In genomic region chr15:45201557-45202246, GRCh38 we compare ENCODE assay signal across 9 cellular contexts. TPM values are rescaled to one million over a fixed set of nuclear protein-coding genes. Genes with fewer than 3 reads are reported as not detected.
A peak's percentile ranks its signal among the peaks of the same experiment; 100 is the strongest.
DNase-seq lines count a peak whose midpoint lies in the region; ATAC-seq, FAIRE-seq and TF ChIP-seq lines count a peak whose summit lies in the region.
"Had no signal": no experiment of that assay in that cellular context is flagged by ENCODE, and none has a peak within 500 bp of the region (broad histone marks: within the 10 kb centered on the region; RNA-seq: fewer than 3 reads in every experiment).

No MANE protein-coding gene starts in this region.

- H3K27ac Mint-ChIP-seq in astrocyte (ENCODE audit: unreplicated experiment): peak overlapping the region; percentile 19
- no peak overlapping the region for H3K27ac Mint-ChIP-seq in activated CD4-positive, alpha-beta T cell treated with anti-CD3 and anti-CD28 coated beads, Interleukin-2, amount 10 ng/mL, durations not matched to agents 7 days and 5 days

- no peaks in the 10 kb centered on the region for H3K79me2 ChIP-seq in astrocyte (ENCODE audit: insufficient read depth, low read length)

- peak overlapping the region; percentile 83; the same call in 2 of the 3 replicates for H3K4me2 ChIP-seq in A549
- peak overlapping the region; percentile 98 for H3K4me2 ChIP-seq in astrocyte (ENCODE audit: low read length)

- H4K20me1 ChIP-seq in astrocyte (ENCODE audit: insufficient read depth, low read length): no peaks in the 10 kb centered on the region

- no peak overlapping the region for H3K27ac ChIP-seq in A549
- H3K27ac ChIP-seq in HUES48 (ENCODE audit: low read depth, low read length): peak overlapping the region; percentile 18
- H3K27ac ChIP-seq in astrocyte (ENCODE audit: low read depth, low read length): no peak overlapping the region
- H3K27ac ChIP-seq in neutrophil: peak overlapping the region; percentile 86
- peak overlapping the region in 1 of 2 donors; percentile 93 for H3K27ac ChIP-seq in left lung

- no peaks in the 10 kb centered on the region for H3K36me3 Mint-ChIP-seq in astrocyte (ENCODE audit: low read depth, unreplicated experiment)
- no peaks in the 10 kb centered on the region for H3K36me3 Mint-ChIP-seq in activated CD4-positive, alpha-beta T cell treated with anti-CD3 and anti-CD28 coated beads, Interleukin-2, amount 10 ng/mL, durations not matched to agents 7 days and 5 days (ENCODE audit: low read depth)

- no peaks in the 10 kb centered on the region for H3K9me3 Mint-ChIP-seq in astrocyte (ENCODE audit: unreplicated experiment)
- no peaks in the 10 kb centered on the region for H3K9me3 Mint-ChIP-seq in activated CD4-positive, alpha-beta T cell treated with anti-CD3 and anti-CD28 coated beads, Interleukin-2, amount 10 ng/mL, durations not matched to agents 7 days and 5 days

- H3K36me3 ChIP-seq in HUES48 (ENCODE audit: control insufficient read depth, insufficient read depth, low read length) (no peaks in the 10 kb centered on the region), astrocyte (ENCODE audit: insufficient read depth, low read length) (no peaks in the 10 kb centered on the region), neutrophil (no peaks in the 10 kb centered on the region), left lung (no peaks in the 10 kb centered on the region)

- peaks cover 2% of the 10 kb centered on the region for H3K27me3 Mint-ChIP-seq in astrocyte (ENCODE audit: low read depth, unreplicated experiment)
- peaks cover 9% of the 10 kb centered on the region for H3K27me3 Mint-ChIP-seq in activated CD4-positive, alpha-beta T cell treated with anti-CD3 and anti-CD28 coated beads, Interleukin-2, amount 10 ng/mL, durations not matched to agents 7 days and 5 days

- no peak for DNase-seq in A549 (ENCODE audit: low read depth in 1 of 2, low spot score in 1 of 2)
- no peak for DNase-seq in astrocyte (ENCODE audit: low read depth)
- no peak for DNase-seq in left lung
- DNase-seq in foreskin fibroblast: no peak
- DNase-seq in activated CD4-positive, alpha-beta T cell treated with anti-CD3 and anti-CD28 coated beads, Interleukin-2, amount 10 ng/mL, durations not matched to agents 7 days and 5 days: no peak
- no peak for DNase-seq in hepatic stellate cell (ENCODE audit: low spot score)

- no peak overlapping the region for H3K9ac ChIP-seq in HUES48 (ENCODE audit: low read depth, low read length)
- no peak overlapping the region for H3K9ac ChIP-seq in astrocyte (ENCODE audit: low read length)

- no peaks in the 10 kb centered on the region; the same call in 1 of the 2 replicates for H3K27me3 ChIP-seq in HUES48 (ENCODE audit: control insufficient read depth, insufficient read depth, low read length)
- H3K27me3 ChIP-seq in astrocyte (ENCODE audit: insufficient read depth, low read length): peaks cover 6% of the 10 kb centered on the region
- no peaks in the 10 kb centered on the region for H3K27me3 ChIP-seq in neutrophil
- no peaks in the 10 kb centered on the region for H3K27me3 ChIP-seq in left lung

- H3K9me3 ChIP-seq in A549 (no peaks in the 10 kb centered on the region), HUES48 (ENCODE audit: control insufficient read depth, insufficient read depth, low read length) (no peaks in the 10 kb centered on the region), astrocyte (ENCODE audit: insufficient read depth, low read depth, low read length) (no peaks in the 10 kb centered on the region), neutrophil (no peaks in the 10 kb centered on the region), left lung (no peaks in the 10 kb centered on the region)

- H3K4me1 ChIP-seq in A549 (peaks cover 5% of the 10 kb centered on the region; the same call in 2 of the 3 replicates), HUES48 (ENCODE audit: control insufficient read depth, insufficient read depth, low read length) (0 out of 2 replicates have a peak, but pooled peaks cover 6% of the 10 kb centered on the region), astrocyte (ENCODE audit: insufficient read depth, low read length) (peaks cover 8% of the 10 kb centered on the region), neutrophil (ENCODE audit: control insufficient read depth in 1 of 2, insufficient read depth in 1 of 2, low read depth in 1 of 2, low read length in 1 of 2) (peaks cover 28 to 35% of the 10 kb centered on the region in 2 experiments), left lung (peaks cover 0 to 27% of the 10 kb centered on the region in 2 donors)

- no peak for TF ChIP-seq POLR2A in A549 (IDR thresholded peaks at IDR 0.05; ENCODE audit: low read length)

- H3K4me3 ChIP-seq in A549 (no peak overlapping the region), HUES48 (ENCODE audit: low read depth, low read length) (peak overlapping the region; percentile 92; the same call in 1 of the 2 replicates), astrocyte (ENCODE audit: insufficient read depth, low read depth, low read length) (no peak overlapping the region), neutrophil (ENCODE audit: low read depth in 1 of 2, low read length in 1 of 2) (peak overlapping the region in 1 of 2 experiments; percentile 71), left lung (peak overlapping the region in 1 of 2 donors; percentile 74), foreskin fibroblast (ENCODE audit: low read depth in 1 of 2, low read length in 2 of 2) (no peak overlapping the region)

- H2AFZ ChIP-seq in astrocyte (ENCODE audit: low read depth, low read length): no peak overlapping the region

- CTCF ChIA-PET in A549 (lab: Yijun Ruan, JAX): interaction anchor here (1.2 to 11.1 kb wide), 4 partner anchors 9 to 256 kb away, joined by 4 to 104 read pairs (median 7); no protein-coding TSS in a partner anchor
- CTCF ChIA-PET in activated CD4-positive, alpha-beta T cell treated with anti-CD3 and anti-CD28 coated beads, Interleukin-2, amount 10 ng/mL, durations not matched to agents 7 days and 5 days (lab: Charles Lee): interaction anchor here (0.7 to 2.8 kb wide), 8 partner anchors 8 to 228 kb away, joined by 3 to 13 read pairs (median 4); a partner anchor contains a TSS

- WGBS in A549 (ENCODE audit: missing lambda C conversion rate): 87% methylated on average over 7 of the region's 8 CpGs

- H3K4me1 Mint-ChIP-seq in astrocyte (ENCODE audit: low read depth, unreplicated experiment): peaks cover 5% of the 10 kb centered on the region
- peaks cover 28% of the 10 kb centered on the region for H3K4me1 Mint-ChIP-seq in activated CD4-positive, alpha-beta T cell treated with anti-CD3 and anti-CD28 coated beads, Interleukin-2, amount 10 ng/mL, durations not matched to agents 7 days and 5 days

- POLR2A ChIA-PET in A549 (lab: Yijun Ruan, JAX): interaction anchor here (0.9 to 1.8 kb wide), 4 partner anchors 8 to 200 kb away, joined by 3 to 8 read pairs (median 3); a partner anchor contains a TSS
- POLR2A ChIA-PET in activated CD4-positive, alpha-beta T cell treated with anti-CD3 and anti-CD28 coated beads, Interleukin-2, amount 10 ng/mL, durations not matched to agents 7 days and 5 days (lab: Charles Lee): interaction anchor here (1.0 kb wide), 1 partner anchor 201 kb away, joined by 4 read pairs; a partner anchor contains a TSS

- TF ChIP-seq CTCF in A549 (IDR thresholded peaks at IDR 0.05) (no peak), astrocyte (IDR thresholded peaks at IDR 0.05; ENCODE audit: insufficient read depth, low read depth, low read length) (no peak), neutrophil (IDR thresholded peaks at IDR 0.05) (no peak), left lung (IDR thresholded peaks at IDR 0.05) (no peak), foreskin fibroblast (IDR thresholded peaks at IDR 0.05; ENCODE audit: low read depth, low read length) (no peak)

- FAIRE-seq in A549 (lab: Jason Lieb, UNC): no peak
- FAIRE-seq in astrocyte (lab: Jason Lieb, UNC): no peak

- TF ChIP-seq EP300 in A549 (IDR thresholded peaks at IDR 0.05): no peak

- no peak overlapping the region for H3K4me3 Mint-ChIP-seq in astrocyte (ENCODE audit: unreplicated experiment)
- no peak overlapping the region for H3K4me3 Mint-ChIP-seq in activated CD4-positive, alpha-beta T cell treated with anti-CD3 and anti-CD28 coated beads, Interleukin-2, amount 10 ng/mL, durations not matched to agents 7 days and 5 days

- ATAC-seq in A549: no peak
- no peak for ATAC-seq in left lung

- TF ChIP-seq RAD21 in A549 (conservative IDR thresholded peaks at IDR 0.05 in 1 of 2, IDR thresholded peaks at IDR 0.05 in 1 of 2): no peak

- intact Hi-C loops in left lung (cut with DNase I): no loop called here

TF ChIP-seq in A549, 52 proteins besides CTCF, POLR2A, EP300 and RAD21:
- TF ChIP-seq HOXB5 (CRISPR knock-in tag; IDR thresholded peaks at IDR 0.05) (no peak), MAFK (IDR thresholded peaks at IDR 0.05; ENCODE audit: partially characterized antibody) (no peak)

RNA-seq across cellular contexts. Expression of gene SHF, which starts 13.9 kb away (rescaled TPM):
- polyA plus RNA-seq in A549 (2011; rRNA removed) (0.36 and 0.62 TPM in 2 replicates), A549 (2017; fragmentation: RNase III; extraction: RNeasy Plus Mini Kit Qiagen cat#74134 plus additional on column Dnase treatment) (0.85 to 1.1 TPM (median 1.1 TPM) in 3 replicates)
- polyA plus RNA-seq in A549 (2012; cell fraction: cytosol; rRNA removed): 0.53 and 0.65 TPM in 2 replicates
- polyA plus RNA-seq in A549 (2012; cell fraction: nucleus; rRNA removed): 0.95 and 1.8 TPM in 2 replicates
- polyA minus RNA-seq in A549 (2011; rRNA and poly(A)+ RNA removed): 2.3 and 2.7 TPM in 2 replicates
- total RNA-seq in astrocyte (4.3 and 4.6 TPM in 2 replicates), left lung (1 to 10 TPM; 5.5 to 7.7 TPM)
- total RNA-seq in activated CD4-positive, alpha-beta T cell treated with anti-CD3 and anti-CD28 coated beads, Interleukin-2, amount 10 ng/mL, durations not matched to agents 7 days and 5 days: under 1 TPM; 0.79 to 0.92 TPM

RNA-seq across cellular contexts. Expression of gene SLC28A2, which starts 50.3 kb away (rescaled TPM):
- polyA plus RNA-seq in A549 (2011; rRNA removed) (0.13 and 0.35 TPM in 2 replicates), A549 (2017; fragmentation: RNase III; extraction: RNeasy Plus Mini Kit Qiagen cat#74134 plus additional on column Dnase treatment) (not detected in 3 replicates)
- polyA plus RNA-seq in A549 (2012; cell fraction: cytosol; rRNA removed): 0.01 TPM in 1 of 2 replicates, not detected in the other
- polyA plus RNA-seq in A549 (2012; cell fraction: nucleus; rRNA removed): 0.02 and 0.04 TPM in 2 replicates
- polyA minus RNA-seq in A549 (2011; rRNA and poly(A)+ RNA removed): 0.04 TPM in 1 of 2 replicates, not detected in the other
- total RNA-seq in astrocyte (not detected in 2 replicates), left lung (not detected)
- not detected for total RNA-seq in activated CD4-positive, alpha-beta T cell treated with anti-CD3 and anti-CD28 coated beads, Interleukin-2, amount 10 ng/mL, durations not matched to agents 7 days and 5 days
- total RNA-seq: lower leg skin had no signal

Comparison
In these comparisons a context has a peak if more than half of its experiments do, and no peak if none do; other contexts are left out.
1. H3K27ac ChIP-seq: peak in HUES48 (single experiment) and neutrophil (single experiment); none in A549 (0 of 2) and astrocyte (single experiment).